ENCODE assay signal across 8 cellular contexts in the genomic region with DNA sequence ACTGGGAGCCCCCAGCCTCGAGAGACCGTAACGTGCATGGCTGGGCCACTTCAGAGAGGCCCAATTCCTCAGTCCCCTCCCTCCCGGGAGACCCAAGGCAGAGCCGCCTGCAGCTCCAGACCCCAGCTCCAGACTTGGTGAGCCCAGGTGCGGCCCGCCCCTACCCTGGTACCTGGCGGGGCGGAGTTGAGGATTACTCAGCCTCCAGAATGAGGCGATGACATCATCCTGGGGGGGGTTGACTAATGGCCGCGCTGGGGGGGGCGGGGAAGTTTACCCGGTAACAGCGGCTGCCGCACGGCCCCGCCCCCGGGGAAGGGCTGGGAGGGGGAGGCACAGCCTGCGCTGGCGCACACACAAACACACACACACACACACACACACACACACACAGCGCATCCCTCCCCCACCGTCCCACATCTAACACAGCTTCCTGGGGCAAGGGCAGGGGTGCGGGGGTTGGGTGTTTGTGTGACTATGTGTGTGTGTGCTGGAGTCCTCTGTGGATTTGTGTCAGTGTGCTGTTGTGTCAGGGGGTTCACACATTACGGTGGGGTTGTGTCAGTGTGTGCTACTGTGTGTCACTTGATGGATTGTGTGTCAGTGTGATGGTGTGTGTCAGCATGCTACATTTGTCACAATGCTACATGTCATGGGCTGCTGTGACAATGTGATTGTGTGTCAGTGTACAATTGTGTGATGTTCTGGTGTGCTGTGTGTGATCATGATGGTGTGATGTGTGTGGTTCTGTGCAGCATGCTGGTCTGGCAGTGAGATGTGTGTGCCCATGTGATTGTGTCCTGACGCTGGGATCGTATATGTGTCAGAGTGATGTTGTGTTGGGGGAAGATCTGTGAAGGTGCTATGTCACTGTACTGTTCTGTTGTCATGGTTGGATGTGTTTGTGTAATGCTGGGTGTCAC. TPM values are rescaled to one million over a fixed set of nuclear protein-coding genes. Genes with fewer than 3 reads are reported as not detected.
DNase-seq lines count a peak whose midpoint lies in the region; ATAC-seq, FAIRE-seq and TF ChIP-seq lines count a peak whose summit lies in the region.

No MANE protein-coding gene starts in this region.

- H3K4me2 ChIP-seq in HepG2 (ENCODE audit: low read depth, low read length): peak overlapping the region; percentile 95

- FAIRE-seq in bronchial epithelial cell (lab: Jason Lieb, UNC): peak; percentile 7
- FAIRE-seq in HepG2 (lab: Jason Lieb, UNC): peak; percentile 64

- 53% methylated on average over 3 of the region's 27 CpGs for WGBS in HepG2 (ENCODE audit: low lambda C conversion rate)

- ATAC-seq in HepG2 (peak; percentile 46), GM18868 (IDR thresholded peaks at IDR 0.05; ENCODE audit: unreplicated experiment) (no peak), GM18870 (IDR thresholded peaks at IDR 0.05; ENCODE audit: unreplicated experiment) (no peak)

- no peaks in the 10 kb centered on the region for H3K9me3 ChIP-seq in HepG2 (ENCODE audit: low read length)

- no TSS peak for BruUV-seq in HepG2 (replicated peaks; lab: Mats Ljungman, UMichigan)

- no peaks in the 10 kb centered on the region for H4K20me1 ChIP-seq in HepG2 (ENCODE audit: insufficient read depth, low read length)

- peak overlapping the region; percentile 53 for H3K9ac ChIP-seq in HepG2 (ENCODE audit: insufficient read depth, low read depth, low read length)

- 0 out of 4 replicates have a peak, but pooled peaks of 1 of the 2 experiments have one; percentile 27 for TF ChIP-seq POLR2A in HepG2 (IDR thresholded peaks at IDR 0.05; ENCODE audit: insufficient read depth in 1 of 2, low read depth in 2 of 2, low read length in 2 of 2)

- TF ChIP-seq CTCF in bronchial epithelial cell (IDR thresholded peaks at IDR 0.05; ENCODE audit: insufficient read depth, low read length, severe bottlenecking): no peak
- TF ChIP-seq CTCF in HepG2 (CRISPR knock-in tag; IDR thresholded peaks at IDR 0.05): no peak

- H3K4me1 ChIP-seq in HepG2 (ENCODE audit: insufficient read depth, low read length): peaks cover 43% of the 10 kb centered on the region

- H3K27me3 ChIP-seq in bronchial epithelial cell (ENCODE audit: control insufficient read depth, insufficient read depth, low read length) (no peaks in the 10 kb centered on the region), HepG2 (ENCODE audit: control insufficient read depth in 1 of 2, insufficient read depth in 2 of 2, low read length in 2 of 2) (no peaks in the 10 kb centered on the region)

- in situ Hi-C loops in HepG2 (cut with HindIII; ENCODE audit: extremely low pct_ligation_motif_present, low pct_unique_long_range_greater_than_20kb): no loop called here

- TF ChIP-seq RAD21 in HepG2 (CRISPR knock-in tag; IDR thresholded peaks at IDR 0.05): no peak

- CTCF ChIA-PET in HepG2 (lab: Yijun Ruan, JAX; ENCODE audit: low intra/inter-chr PET ratio, low total read pairs): no interaction called here

- no peak overlapping the region for H2AFZ ChIP-seq in HepG2 (ENCODE audit: low read length)

- POLR2A ChIA-PET in HepG2 (lab: Yijun Ruan, JAX): interaction anchor here (0.6 to 1.9 kb wide), 4 partner anchors 9 to 30 kb away, joined by 3 to 21 read pairs (median 5); partner anchors contain the start of gene CCDC9

- intact Hi-C loops in HepG2 (cut with micrococcal nuclease; ENCODE audit: unreplicated experiment): loop anchor here (5.0 kb wide), 1 partner anchor 94 kb away; no protein-coding TSS in a partner anchor

- TF ChIP-seq EP300 in HepG2 (IDR thresholded peaks at IDR 0.05; ENCODE audit: low read depth in 2 of 2, low read length in 2 of 2): no peak
- TF ChIP-seq EP300 in HepG2 (CRISPR knock-in tag; IDR thresholded peaks at IDR 0.05; ENCODE audit: borderline replicate concordance): no peak

- H3K36me3 ChIP-seq in bronchial epithelial cell (ENCODE audit: control insufficient read depth, insufficient read depth, low read length) (no peaks in the 10 kb centered on the region), HepG2 (replicated peaks in 1 of 2; ENCODE audit: control insufficient read depth in 1 of 2, insufficient read depth in 2 of 2, low read length in 2 of 2) (no peaks in the 10 kb centered on the region)

- no peaks in the 10 kb centered on the region for H3K79me2 ChIP-seq in HepG2 (ENCODE audit: insufficient read depth, low read length)

- H3K4me3 ChIP-seq in bronchial epithelial cell (ENCODE audit: low read depth, low read length) (no peak overlapping the region), HepG2 (replicated peaks in 1 of 3; ENCODE audit: insufficient read depth in 1 of 3, low read depth in 2 of 3, low read length in 3 of 3) (peak overlapping the region in 2 of 3 experiments; percentile 43 to 60; a peak in 4 of 6 replicates)

- no peak overlapping the region for H3K27ac ChIP-seq in HepG2 (ENCODE audit: extremely low read length, insufficient read depth, low read length)

- peak; percentile 84 for DNase-seq in ELR (ENCODE audit: low read depth)
- DNase-seq in NCI-H146 treated with DMSO at 0.1 percent for 48 hours (lab: John Stamatoyannopoulos, UW; ENCODE audit: unreplicated experiment): peak; percentile 71
- DNase-seq in activated CD4-positive, alpha-beta T cell treated with anti-CD3 and anti-CD28 coated beads for 1 hour: peak; percentile 80
- peak; percentile 75 for DNase-seq in bronchial epithelial cell (ENCODE audit: low read depth)
- peak; percentile 68 for DNase-seq in HepG2 (ENCODE audit: low spot score)
- DNase-seq in stimulated activated CD8-positive, alpha-beta memory T cell treated with anti-CD3 and anti-CD28 coated beads, Interleukin-15, amount 100 ng/mL, for 24 hours (ENCODE audit: low read depth): peak; percentile 63

RNA-seq across cellular contexts. Expression of gene BBC3, which starts 10.3 kb away (rescaled TPM):
- total RNA-seq in bronchial epithelial cell: 6.3 and 12.6 TPM in 2 replicates
- total RNA-seq in HepG2 (2016; rRNA removed; fragmentation: Illumina TruSeq; extraction: Trizol): 5.8 and 8.8 TPM in 2 replicates
- total RNA-seq in HepG2 (2016; cell fraction: cytosol; rRNA removed; fragmentation: Illumina TruSeq; extraction: Trizol; ENCODE audit: low read depth): 3.1 and 3.4 TPM in 2 replicates
- total RNA-seq in HepG2 (2016; cell fraction: insoluble cytoplasmic fraction; rRNA removed; fragmentation: Illumina TruSeq; extraction: Trizol): 5.9 and 8.8 TPM in 2 replicates
- total RNA-seq in HepG2 (2016; cell fraction: membrane; rRNA removed; fragmentation: Illumina TruSeq; extraction: Trizol): 6.6 and 7.4 TPM in 2 replicates
- total RNA-seq in HepG2 (2016; cell fraction: nucleus; rRNA removed; fragmentation: Illumina TruSeq; extraction: Trizol): 4.6 and 5.1 TPM in 2 replicates
- polyA plus RNA-seq in HepG2 (2011; rRNA removed): 6.1 and 11.1 TPM in 2 replicates
- 7.0 and 10.6 TPM in 2 replicates for polyA plus RNA-seq in HepG2 (2011; cell fraction: cytosol; rRNA removed)
- 18.7 and 18.8 TPM in 2 replicates for polyA plus RNA-seq in HepG2 (2011; cell fraction: nucleus; rRNA removed)
- 7.0 and 13.6 TPM in 2 replicates for polyA plus RNA-seq in HepG2 (2012)
- 1.8 and 1.9 TPM in 2 replicates for polyA plus RNA-seq in HepG2 (2016; cell fraction: cytosol; fragmentation: Illumina TruSeq; extraction: Trizol; ENCODE audit: low read depth)
- polyA plus RNA-seq in HepG2 (2016; cell fraction: insoluble cytoplasmic fraction; fragmentation: Illumina TruSeq; extraction: Trizol; ENCODE audit: low read depth): 9.2 and 11.0 TPM in 2 replicates
- 5.1 and 5.2 TPM in 2 replicates for polyA plus RNA-seq in HepG2 (2016; cell fraction: membrane; fragmentation: Illumina TruSeq; extraction: Trizol; ENCODE audit: low read depth)
- polyA plus RNA-seq in HepG2 (2016; cell fraction: nucleus; fragmentation: Illumina TruSeq; extraction: Trizol; ENCODE audit: insufficient read depth, low read depth): 13.0 and 13.4 TPM in 2 replicates
- 2.1 and 9.7 TPM in 2 replicates for polyA minus RNA-seq in HepG2 (2011; rRNA and poly(A)+ RNA removed; ENCODE audit: low replicate concordance)
- polyA minus RNA-seq in HepG2 (2011; cell fraction: cytosol; rRNA and poly(A)+ RNA removed): 8.9 and 9.3 TPM in 2 replicates
- polyA minus RNA-seq in HepG2 (2011; cell fraction: nucleus; rRNA and poly(A)+ RNA removed): 5.4 and 6.2 TPM in 2 replicates

RNA-seq across cellular contexts. Expression of gene CCDC9, which starts 15.1 kb away (rescaled TPM):
- total RNA-seq in bronchial epithelial cell (3.7 and 8.3 TPM in 2 replicates), HepG2 (2016; rRNA removed; fragmentation: Illumina TruSeq; extraction: Trizol) (5.9 and 6.3 TPM in 2 replicates)
- total RNA-seq in HepG2 (2016; cell fraction: cytosol; rRNA removed; fragmentation: Illumina TruSeq; extraction: Trizol; ENCODE audit: low read depth): 3.4 and 3.5 TPM in 2 replicates
- total RNA-seq in HepG2 (2016; cell fraction: insoluble cytoplasmic fraction; rRNA removed; fragmentation: Illumina TruSeq; extraction: Trizol): 3.8 and 7.1 TPM in 2 replicates
- total RNA-seq in HepG2 (2016; cell fraction: membrane; rRNA removed; fragmentation: Illumina TruSeq; extraction: Trizol): 4.5 and 5.0 TPM in 2 replicates
- total RNA-seq in HepG2 (2016; cell fraction: nucleus; rRNA removed; fragmentation: Illumina TruSeq; extraction: Trizol): 4.4 and 5.5 TPM in 2 replicates
- polyA plus RNA-seq in HepG2 (2011; rRNA removed): 2.9 and 3.0 TPM in 2 replicates
- polyA plus RNA-seq in HepG2 (2011; cell fraction: cytosol; rRNA removed): 2.1 and 2.2 TPM in 2 replicates
- polyA plus RNA-seq in HepG2 (2011; cell fraction: nucleus; rRNA removed): 10.1 and 11.8 TPM in 2 replicates
- 10.0 TPM in 2 replicates for polyA plus RNA-seq in HepG2 (2012)
- 1.6 and 1.8 TPM in 2 replicates for polyA plus RNA-seq in HepG2 (2016; cell fraction: cytosol; fragmentation: Illumina TruSeq; extraction: Trizol; ENCODE audit: low read depth)
- polyA plus RNA-seq in HepG2 (2016; cell fraction: insoluble cytoplasmic fraction; fragmentation: Illumina TruSeq; extraction: Trizol; ENCODE audit: low read depth): 9.0 and 10.3 TPM in 2 replicates
- polyA plus RNA-seq in HepG2 (2016; cell fraction: membrane; fragmentation: Illumina TruSeq; extraction: Trizol; ENCODE audit: low read depth): 3.6 and 3.9 TPM in 2 replicates
- polyA plus RNA-seq in HepG2 (2016; cell fraction: nucleus; fragmentation: Illumina TruSeq; extraction: Trizol; ENCODE audit: insufficient read depth, low read depth): 22.8 and 25.7 TPM in 2 replicates
- polyA minus RNA-seq in HepG2 (2011; rRNA and poly(A)+ RNA removed; ENCODE audit: low replicate concordance): 1.8 and 6.2 TPM in 2 replicates
- polyA minus RNA-seq in HepG2 (2011; cell fraction: cytosol; rRNA and poly(A)+ RNA removed): 0.99 and 1.7 TPM in 2 replicates
- polyA minus RNA-seq in HepG2 (2011; cell fraction: nucleus; rRNA and poly(A)+ RNA removed): 6.3 and 7.5 TPM in 2 replicates

RNA-seq across cellular contexts. Expression of gene INAFM1, which starts 33.4 kb away (rescaled TPM):
- total RNA-seq in bronchial epithelial cell (0.53 and 1.7 TPM in 2 replicates), HepG2 (2016; rRNA removed; fragmentation: Illumina TruSeq; extraction: Trizol) (1.00 and 1.9 TPM in 2 replicates)
- total RNA-seq in HepG2 (2016; cell fraction: cytosol; rRNA removed; fragmentation: Illumina TruSeq; extraction: Trizol; ENCODE audit: low read depth): 0.81 and 1.1 TPM in 2 replicates
- 1.1 and 1.8 TPM in 2 replicates for total RNA-seq in HepG2 (2016; cell fraction: insoluble cytoplasmic fraction; rRNA removed; fragmentation: Illumina TruSeq; extraction: Trizol)
- total RNA-seq in HepG2 (2016; cell fraction: membrane; rRNA removed; fragmentation: Illumina TruSeq; extraction: Trizol): 1.0 and 1.2 TPM in 2 replicates
- 0.78 and 1.0 TPM in 2 replicates for total RNA-seq in HepG2 (2016; cell fraction: nucleus; rRNA removed; fragmentation: Illumina TruSeq; extraction: Trizol)
- polyA plus RNA-seq in HepG2 (2011; rRNA removed): 0.88 and 1.3 TPM in 2 replicates
- polyA plus RNA-seq in HepG2 (2011; cell fraction: cytosol; rRNA removed): 0.60 and 0.93 TPM in 2 replicates
- polyA plus RNA-seq in HepG2 (2011; cell fraction: nucleus; rRNA removed): 5.3 and 5.5 TPM in 2 replicates
- polyA plus RNA-seq in HepG2 (2012): 2.8 and 3.1 TPM in 2 replicates
- 2.2 and 2.5 TPM in 2 replicates for polyA plus RNA-seq in HepG2 (2016; cell fraction: cytosol; fragmentation: Illumina TruSeq; extraction: Trizol; ENCODE audit: low read depth)
- polyA plus RNA-seq in HepG2 (2016; cell fraction: insoluble cytoplasmic fraction; fragmentation: Illumina TruSeq; extraction: Trizol; ENCODE audit: low read depth): 1.8 and 2.4 TPM in 2 replicates
- 1.7 and 2.2 TPM in 2 replicates for polyA plus RNA-seq in HepG2 (2016; cell fraction: membrane; fragmentation: Illumina TruSeq; extraction: Trizol; ENCODE audit: low read depth)
- 4.5 and 6.9 TPM in 2 replicates for polyA plus RNA-seq in HepG2 (2016; cell fraction: nucleus; fragmentation: Illumina TruSeq; extraction: Trizol; ENCODE audit: insufficient read depth, low read depth)
- 0.35 and 1.3 TPM in 2 replicates for polyA minus RNA-seq in HepG2 (2011; rRNA and poly(A)+ RNA removed; ENCODE audit: low replicate concordance)
- polyA minus RNA-seq in HepG2 (2011; cell fraction: cytosol; rRNA and poly(A)+ RNA removed): 1.2 and 1.5 TPM in 2 replicates
- polyA minus RNA-seq in HepG2 (2011; cell fraction: nucleus; rRNA and poly(A)+ RNA removed): 0.99 and 1.4 TPM in 2 replicates
